In the genomic region with DNA sequence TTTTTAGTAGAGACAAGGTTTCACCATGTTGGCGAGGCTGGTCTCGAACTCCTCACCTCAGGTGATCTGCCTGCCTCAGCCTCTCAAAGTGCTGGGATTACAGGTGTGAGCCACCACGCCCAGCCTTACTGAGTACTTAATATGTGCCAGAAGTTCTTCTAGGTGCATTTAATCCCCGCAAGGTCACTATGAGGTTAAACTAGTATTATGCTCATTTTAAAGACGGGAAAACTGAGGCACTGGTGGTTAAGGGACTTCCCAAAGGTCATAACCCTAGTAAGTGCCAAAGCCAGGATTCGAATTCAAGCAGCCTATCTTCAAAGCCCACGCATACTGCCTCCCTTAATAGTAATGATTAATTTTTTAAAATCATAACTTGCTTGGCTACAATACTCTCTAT, we compare ENCODE assay signal across 27 cellular contexts. TPM values are rescaled to one million over a fixed set of nuclear protein-coding genes. Genes with fewer than 3 reads are reported as not detected.
"Had no signal": no experiment of that assay in that cellular context is flagged by ENCODE, and none has a peak within 500 bp of the region (broad histone marks: within the 10 kb centered on the region; RNA-seq: fewer than 3 reads in every experiment).

No MANE protein-coding gene starts in this region.

- H3K27me3 ChIP-seq: thyroid gland had no signal

- H3K9me3 ChIP-seq: thyroid gland had no signal

- H3K4me3 ChIP-seq: thyroid gland had no signal

- H3K36me3 Mint-ChIP-seq: activated naive CD4-positive, alpha-beta T cell treated with anti-CD3 and anti-CD28 coated beads, Interleukin-2, amount 50 U/mL, for 72 hours; memory B cell; naive thymus-derived CD4-positive, alpha-beta T cell; stimulated activated effector memory CD8-positive, alpha-beta T cell treated with anti-CD3 and anti-CD28 coated beads, Interleukin-12 subunit alpha, Interleukin-12 subunit beta, amount 100 ng/mL, for 72 hours had no signal

- DNase-seq: activated CD4-positive, alpha-beta T cell treated with anti-CD3 and anti-CD28 coated beads for 4 hours; activated CD4-positive, alpha-beta T cell treated with anti-CD3 and anti-CD28 coated beads, Interleukin-2, amount 50 U/mL, for 4 hours; activated naive CD4-positive, alpha-beta T cell; activated T-cell treated with anti-CD3 and anti-CD28 coated beads for 4 hours; activated T-cell treated with anti-CD3 and anti-CD28 coated beads, Interleukin-2, amount 50 U/mL, for 72 hours; effector CD4-positive, alpha-beta T cell; head of caudate nucleus; midbrain; naive thymus-derived CD4-positive, alpha-beta T cell; stimulated activated CD4-positive, alpha-beta T cell treated with anti-CD3 and anti-CD28 coated beads, Interleukin-4, amount 100 ng/mL, for 24 hours; SW 1271; T-helper 9 cell; thyroid gland had no signal

- H3K36me3 ChIP-seq: thyroid gland had no signal

- H3K27ac Mint-ChIP-seq: activated naive CD4-positive, alpha-beta T cell treated with anti-CD3 and anti-CD28 coated beads, Interleukin-2, amount 50 U/mL, for 72 hours; activated T-cell treated with anti-CD3 and anti-CD28 coated beads, Interleukin-2, amount 50 U/mL, for 72 hours; memory B cell; naive thymus-derived CD4-positive, alpha-beta T cell; stimulated activated effector memory CD8-positive, alpha-beta T cell treated with anti-CD3 and anti-CD28 coated beads, Interleukin-12 subunit alpha, Interleukin-12 subunit beta, amount 100 ng/mL, for 72 hours; stimulated activated naive CD8-positive, alpha-beta T cell treated with anti-CD3 and anti-CD28 coated beads, Interleukin-15, Interleukin-2, amounts not matched to agents 100 ng/mL and 50 ng/mL, for 24 hours; T-helper 1 cell treated with Interleukin-12 subunit alpha and Interleukin-12 subunit beta and Interleukin-4 antibody, amounts not matched to agents 30 μg/mL and 1 μg/mL, for 36 hours had no signal

- H3K9me3 Mint-ChIP-seq: activated naive CD4-positive, alpha-beta T cell treated with anti-CD3 and anti-CD28 coated beads, Interleukin-2, amount 50 U/mL, for 72 hours; activated T-cell treated with anti-CD3 and anti-CD28 coated beads, Interleukin-2, amount 50 U/mL, for 72 hours; memory B cell; naive thymus-derived CD4-positive, alpha-beta T cell; neural crest cell; stimulated activated effector memory CD8-positive, alpha-beta T cell treated with anti-CD3 and anti-CD28 coated beads, Interleukin-12 subunit alpha, Interleukin-12 subunit beta, amount 100 ng/mL, for 72 hours; stimulated activated naive CD8-positive, alpha-beta T cell treated with anti-CD3 and anti-CD28 coated beads, Interleukin-15, Interleukin-2, amounts not matched to agents 100 ng/mL and 50 ng/mL, for 24 hours; T-helper 1 cell treated with Interleukin-12 subunit alpha and Interleukin-12 subunit beta and Interleukin-4 antibody, amounts not matched to agents 30 μg/mL and 1 μg/mL, for 36 hours had no signal

- H3K4me1 Mint-ChIP-seq: memory B cell; stimulated activated effector memory CD8-positive, alpha-beta T cell treated with anti-CD3 and anti-CD28 coated beads, Interleukin-12 subunit alpha, Interleukin-12 subunit beta, amount 100 ng/mL, for 72 hours had no signal

- ATAC-seq: activated naive CD4-positive, alpha-beta T cell treated with anti-CD3 and anti-CD28 coated beads, Interleukin-2, amount 50 U/mL, for 72 hours; activated T-cell treated with anti-CD3 and anti-CD28 coated beads, Interleukin-2, amount 50 U/mL, for 72 hours; naive thymus-derived CD4-positive, alpha-beta T cell; sciatic nerve; stimulated activated effector memory CD8-positive, alpha-beta T cell treated with anti-CD3 and anti-CD28 coated beads, Interleukin-12 subunit alpha, Interleukin-12 subunit beta, amount 100 ng/mL, for 72 hours had no signal

- H3K4me3 Mint-ChIP-seq: activated T-cell treated with anti-CD3 and anti-CD28 coated beads, Interleukin-2, amount 50 U/mL, for 72 hours; memory B cell; naive thymus-derived CD4-positive, alpha-beta T cell; neural crest cell; stimulated activated effector memory CD8-positive, alpha-beta T cell treated with anti-CD3 and anti-CD28 coated beads, Interleukin-12 subunit alpha, Interleukin-12 subunit beta, amount 100 ng/mL, for 72 hours; stimulated activated naive CD8-positive, alpha-beta T cell treated with anti-CD3 and anti-CD28 coated beads, Interleukin-15, Interleukin-2, amounts not matched to agents 100 ng/mL and 50 ng/mL, for 24 hours; T-helper 1 cell treated with Interleukin-12 subunit alpha and Interleukin-12 subunit beta and Interleukin-4 antibody, amounts not matched to agents 30 μg/mL and 1 μg/mL, for 36 hours had no signal

- H3K27ac ChIP-seq: thyroid gland, VCaP had no signal

RNA-seq across cellular contexts. Expression of gene CCM2L, which starts 0.7 kb away (rescaled TPM):
- total RNA-seq: activated naive CD4-positive, alpha-beta T cell treated with anti-CD3 and anti-CD28 coated beads, Interleukin-2, amount 50 U/mL, for 72 hours; activated T-cell treated with anti-CD3 and anti-CD28 coated beads, Interleukin-2, amount 50 U/mL, for 72 hours; bronchial epithelial cell; epithelial cell of proximal tubule; kidney epithelial cell; naive thymus-derived CD4-positive, alpha-beta T cell had no signal
- polyA plus RNA-seq: naive thymus-derived CD4-positive, alpha-beta T cell had no signal

RNA-seq across cellular contexts. Expression of gene XKR7, which starts 41.6 kb away (rescaled TPM):
- total RNA-seq: activated T-cell treated with anti-CD3 and anti-CD28 coated beads, Interleukin-2, amount 50 U/mL, for 72 hours; bronchial epithelial cell; dermis blood vessel endothelial cell; left ventricle myocardium superior; omental fat pad; sciatic nerve had no signal
- polyA plus RNA-seq: naive thymus-derived CD4-positive, alpha-beta T cell had no signal

RNA-seq across cellular contexts. Expression of gene HCK, which starts 42.5 kb away (rescaled TPM):
- total RNA-seq: dermis blood vessel endothelial cell, epithelial cell of proximal tubule, neural crest cell had no signal
